1 cellular context compared by ENCODE assay signal in the genomic region with DNA sequence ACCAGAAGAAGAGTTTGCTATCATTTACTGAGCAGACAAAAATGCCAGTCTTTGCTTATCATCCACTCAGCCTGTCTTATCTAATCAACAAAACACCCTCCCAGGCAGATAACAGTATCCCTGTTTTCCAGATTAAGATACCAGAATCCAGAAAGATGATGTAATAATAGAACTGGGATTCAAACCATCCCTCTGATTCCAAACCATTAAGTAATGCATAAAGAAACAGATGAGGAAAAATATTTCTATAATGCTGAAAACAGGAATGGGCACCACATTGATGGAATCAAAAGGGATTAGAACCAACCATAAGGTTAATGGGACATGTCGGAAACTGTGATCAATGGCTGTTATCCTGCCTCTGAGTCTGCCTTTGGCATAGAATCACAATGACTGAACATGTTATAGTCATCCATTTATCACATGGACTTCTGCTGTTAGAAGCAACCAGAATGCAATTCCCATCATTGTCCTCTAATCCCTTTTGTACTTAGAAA.
TF ChIP-seq lines count a peak whose summit lies in the region.

No MANE protein-coding gene starts in this region.

TF ChIP-seq in SK-N-SH treated with all-trans-retinoic acid at 6 μM for 48 hours, 23 proteins besides CTCF, POLR2A, EP300 and RAD21 (continued from another document):
- peak; percentile 93 for TF ChIP-seq TSHZ2 (CRISPR knock-in tag; IDR thresholded peaks at IDR 0.05)
- 0 out of 2 replicates have a peak, but pooled peaks have one; percentile 7 for TF ChIP-seq ESRRG (CRISPR knock-in tag; IDR thresholded peaks at IDR 0.05)
- TF ChIP-seq OSR1 (CRISPR knock-in tag; IDR thresholded peaks at IDR 0.05) = no peak
- TF ChIP-seq ZNF565 (CRISPR knock-in tag; conservative IDR thresholded peaks at IDR 0.05; ENCODE audit: low read depth) = peak; percentile 75; the same call in 1 of the 2 replicates
- peak; percentile 84 for TF ChIP-seq ISL1 (CRISPR knock-in tag; IDR thresholded peaks at IDR 0.05)
- no peak for TF ChIP-seq TOX (CRISPR knock-in tag; IDR thresholded peaks at IDR 0.05; ENCODE audit: borderline replicate concordance)
- no peak for TF ChIP-seq ARNTL (CRISPR knock-in tag; IDR thresholded peaks at IDR 0.05; ENCODE audit: borderline replicate concordance, low read depth)
- peak; percentile 56; the same call in 1 of the 2 replicates for TF ChIP-seq ZNF70 (CRISPR knock-in tag; IDR thresholded peaks at IDR 0.05)
- peak; percentile 93; the same call in 1 of the 2 replicates for TF ChIP-seq TCF4 (CRISPR knock-in tag; IDR thresholded peaks at IDR 0.05; ENCODE audit: borderline replicate concordance)
- TF ChIP-seq CREB5 (CRISPR knock-in tag; IDR thresholded peaks at IDR 0.05; ENCODE audit: low read depth) = peak; percentile 82
